Comparison of ENCODE assay signal across 10 cellular contexts in genomic region chr1:67148516-67149178, GRCh38. TPM values are rescaled to one million over a fixed set of nuclear protein-coding genes. Genes with fewer than 3 reads are reported as not detected.
DNase-seq lines count a peak whose midpoint lies in the region; ATAC-seq, FAIRE-seq and TF ChIP-seq lines count a peak whose summit lies in the region.
"Had no signal": no experiment of that assay in that cellular context is flagged by ENCODE, and none has a peak within 500 bp of the region (broad histone marks: within the 10 kb centered on the region; RNA-seq: fewer than 3 reads in every experiment).

No MANE protein-coding gene starts in this region.

- FAIRE-seq in RCC 7860 (lab: Jason Lieb, UNC) = no peak
- FAIRE-seq in GM19239 (lab: Jason Lieb, UNC) = no peak
- FAIRE-seq in small intestine (lab: Jason Lieb, UNC) = no peak

- ATAC-seq in HG03432 (IDR thresholded peaks at IDR 0.05; ENCODE audit: unreplicated experiment) = peak; percentile 27

- H3K4me1 ChIP-seq in breast epithelium (peaks cover 0 to 5% of the 10 kb centered on the region in 2 donors), testis (peaks cover 8% of the 10 kb centered on the region), small intestine (ENCODE audit: control insufficient read depth in 2 of 2, insufficient read depth in 1 of 2, low read depth in 1 of 2, low read length in 1 of 2) (no peaks in the 10 kb centered on the region)

- CTCF ChIA-PET in MCF 10A (lab: Yijun Ruan, JAX) = interaction anchor here (0.6 to 6.3 kb wide), 65 partner anchors 9 to 1257 kb away, joined by 3 to 193 read pairs (median 5); partner anchors contain the start of genes C1orf141, IL23R and SLC35D1

- 17 to 39% methylated on average over 6 of the region's 6 CpGs for WGBS in testis, 2 donors
- WGBS in small intestine, 3 donors = 19 to 45% (median 39%) methylated on average over 6 of the region's 6 CpGs

- no peak overlapping the region for H3K4me3 Mint-ChIP-seq in MCF 10A (ENCODE audit: unreplicated experiment)

- TF ChIP-seq POLR2A in breast epithelium (IDR thresholded peaks at IDR 0.05) (no peak), testis (IDR thresholded peaks at IDR 0.05) (no peak)

- DNase-seq in MCF 10A (ENCODE audit: unreplicated experiment) (no peak), breast epithelium (ENCODE audit: low spot score in 2 of 2) (no peak), choroid plexus epithelial cell (ENCODE audit: low read depth) (peak; percentile 23), testis (no peak), RCC 7860 (ENCODE audit: low spot score) (no peak), GM19239 (ENCODE audit: insufficient read length, low spot score) (no peak), small intestine (no peak)

- H3K36me3 Mint-ChIP-seq in MCF 10A (ENCODE audit: insufficient read depth, unreplicated experiment) = no peaks in the 10 kb centered on the region
- H3K36me3 Mint-ChIP-seq: CD14-positive monocyte had no signal

- H3K36me3 ChIP-seq in breast epithelium (no peaks in the 10 kb centered on the region), testis (ENCODE audit: low read depth, missing control alignments) (no peaks in the 10 kb centered on the region), small intestine (ENCODE audit: control insufficient read depth in 2 of 2, insufficient read depth in 2 of 2, low read length in 2 of 2) (no peaks in the 10 kb centered on the region)

- H3K27me3 ChIP-seq in breast epithelium = no peaks in the 10 kb centered on the region
- no peaks in the 10 kb centered on the region for H3K27me3 ChIP-seq in testis
- H3K27me3 ChIP-seq in small intestine (ENCODE audit: control insufficient read depth in 2 of 2, insufficient read depth in 2 of 2, low read length in 2 of 2) = no peaks in the 10 kb centered on the region

- TF ChIP-seq CTCF in MCF 10A (IDR thresholded peaks at IDR 0.05; ENCODE audit: unreplicated experiment) = no peak
- TF ChIP-seq CTCF in breast epithelium (IDR thresholded peaks at IDR 0.05) = no peak
- TF ChIP-seq CTCF in choroid plexus epithelial cell (conservative IDR thresholded peaks at IDR 0.05; ENCODE audit: low read depth, low read length) = no peak
- TF ChIP-seq CTCF in testis (IDR thresholded peaks at IDR 0.05) = no peak

- peaks cover 14% of the 10 kb centered on the region for H3K4me1 Mint-ChIP-seq in MCF 10A (ENCODE audit: insufficient read depth, unreplicated experiment)

- H3K9me3 ChIP-seq in breast epithelium (no peaks in the 10 kb centered on the region), testis (no peaks in the 10 kb centered on the region), small intestine (ENCODE audit: control insufficient read depth, low read depth) (no peaks in the 10 kb centered on the region)

- no TSS peak for BruUV-seq in MCF 10A (replicated peaks; lab: Mats Ljungman, UMichigan)

- H3K4me3 ChIP-seq in breast epithelium = peak overlapping the region in 1 of 3 donors; percentile 9
- no peak overlapping the region for H3K4me3 ChIP-seq in choroid plexus epithelial cell (ENCODE audit: low read depth, low read length)
- H3K4me3 ChIP-seq in testis = peak overlapping the region; percentile 22 to 25
- H3K4me3 ChIP-seq in small intestine (ENCODE audit: low read depth in 1 of 2, low read length in 2 of 2) = no peak overlapping the region

- no peaks in the 10 kb centered on the region for H3K9me3 Mint-ChIP-seq in MCF 10A (ENCODE audit: unreplicated experiment)
- H3K9me3 Mint-ChIP-seq: CD14-positive monocyte had no signal

- H3K27ac Mint-ChIP-seq in MCF 10A (ENCODE audit: low read depth, unreplicated experiment) = peak overlapping the region; percentile 14

- H3K27me3 Mint-ChIP-seq in MCF 10A (ENCODE audit: insufficient read depth, unreplicated experiment) = peaks cover 27% of the 10 kb centered on the region

- intact Hi-C loops in MCF 10A (cut with micrococcal nuclease) = loop anchor here (1.0 to 10.0 kb wide), 4 partner anchors 95 to 383 kb away; no protein-coding TSS in a partner anchor
- intact Hi-C loops in breast epithelium (cut with DNase I; ENCODE audit: low total_unique reads) = no loop called here
- intact Hi-C loops in testis (cut with DNase I; ENCODE audit: low total_unique reads) = loop anchor here (10.0 kb wide), 1 partner anchor 144 kb away; no protein-coding TSS in a partner anchor

- no peak overlapping the region for H3K27ac ChIP-seq in breast epithelium
- H3K27ac ChIP-seq in testis = no peak overlapping the region
- H3K27ac ChIP-seq in small intestine (ENCODE audit: low read depth in 1 of 2, low read length in 1 of 2) = no peak overlapping the region

- POLR2A ChIA-PET in MCF 10A (lab: Yijun Ruan, JAX) = interaction anchor here (0.8 to 3.2 kb wide), 11 partner anchors 14 to 170 kb away, joined by 3 to 33 read pairs (median 4); partner anchors contain the start of gene SLC35D1

RNA-seq across cellular contexts. Expression of gene C1orf141, which starts 13.9 kb away (rescaled TPM):
- total RNA-seq in MCF 10A (2022) (not detected in 2 replicates), breast epithelium (not detected), testis (10 to 100 TPM in 1 of 2 donors, 1 to 10 TPM in 1; 9.5 to 17.3 TPM)
- polyA plus RNA-seq in testis (ENCODE audit: insufficient read depth, low read depth, low replicate concordance) (10.1 TPM), small intestine (not detected)
- total RNA-seq: urinary bladder had no signal
- polyA plus RNA-seq: CD14-positive monocyte, urinary bladder had no signal

RNA-seq across cellular contexts. Expression of gene IL23R, which starts 17.6 kb away (rescaled TPM):
- total RNA-seq in MCF 10A (2022) = not detected in 2 replicates
- total RNA-seq in breast epithelium = not detected
- 1 to 10 TPM; 2.2 to 2.6 TPM for total RNA-seq in testis
- 1.5 TPM for polyA plus RNA-seq in testis (ENCODE audit: insufficient read depth, low read depth, low replicate concordance)
- polyA plus RNA-seq in small intestine = under 1 TPM in 1 of 3 donors, not detected in 2; 0.06 TPM
- polyA plus RNA-seq: CD14-positive monocyte, urinary bladder had no signal

Comparison
In these comparisons a context has a peak if more than half of its experiments do, and no peak if none do; other contexts are left out.
1. H3K4me3 ChIP-seq: peak in testis (2 of 2); none in choroid plexus epithelial cell (single experiment) and small intestine (0 of 2).
2. RNA of gene C1orf141, which starts 13.9 kb away (total RNA-seq): 9.5 to 17.3 TPM in testis; not detected in MCF 10A and not detected in breast epithelium; every median in the first group is over 10 times any median in the second.